ENCODE assay signal across 8 cellular contexts in genomic region chr1:27725374-27726172, GRCh38. TPM values are rescaled to one million over a fixed set of nuclear protein-coding genes. Genes with fewer than 3 reads are reported as not detected.
DNase-seq lines count a peak whose midpoint lies in the region; ATAC-seq and TF ChIP-seq lines count a peak whose summit lies in the region.

Gene FAM76A, plus strand, starts transcription at chr1:27725961. Its CDS starts 120 bp downstream, at chr1:27726081.

- no peaks in the 10 kb centered on the region for H3K9me3 Mint-ChIP-seq in CD4-positive, alpha-beta memory T cell

- peak in 1 of 2 donors; percentile 24 for TF ChIP-seq RAD21 in liver (IDR thresholded peaks at IDR 0.05)

- H3K4me1 Mint-ChIP-seq in CD4-positive, alpha-beta memory T cell, result peaks cover 11 to 38% (median 24%) of the 10 kb centered on the region in 4 donors

- no peaks in the 10 kb centered on the region for H3K27me3 ChIP-seq in CD4-positive, alpha-beta memory T cell (ENCODE audit: insufficient read depth, low read length)
- H3K27me3 ChIP-seq in liver (ENCODE audit: control insufficient read depth in 4 of 4, insufficient read depth in 4 of 4, low read length in 3 of 4), result no peaks in the 10 kb centered on the region

- peaks cover 13% of the 10 kb centered on the region for H3K36me3 ChIP-seq in CD4-positive, alpha-beta memory T cell (ENCODE audit: insufficient read depth, low read length)
- H3K36me3 ChIP-seq in liver (ENCODE audit: control insufficient read depth in 4 of 4, insufficient read depth in 3 of 4, low read depth in 1 of 4, low read length in 3 of 4), result peaks cover 0 to 6% (median 1%) of the 10 kb centered on the region in 4 donors

- peak within 1 kb of the TSS; percentile 90 for H3K27ac ChIP-seq in CD4-positive, alpha-beta memory T cell (ENCODE audit: low read depth, low read length)
- H3K27ac ChIP-seq in liver (ENCODE audit: low read depth in 1 of 2, low read length in 2 of 2), result peak within 1 kb of the TSS; percentile 77 to 85

- peak within 1 kb of the TSS; percentile 83 to 91 (median 88) for H3K4me3 Mint-ChIP-seq in CD4-positive, alpha-beta memory T cell

- H3K9me3 ChIP-seq in CD4-positive, alpha-beta memory T cell (ENCODE audit: control insufficient read depth in 1 of 2, low read length in 2 of 2), result no peaks in the 10 kb centered on the region
- H3K9me3 ChIP-seq in liver (ENCODE audit: control insufficient read depth in 4 of 4, low read length in 3 of 4), result no peaks in the 10 kb centered on the region

- peak; percentile 95 for ATAC-seq in GM19438 (IDR thresholded peaks at IDR 0.05; ENCODE audit: low read depth, unreplicated experiment)
- peak; percentile 67 for ATAC-seq in HG03575 (IDR thresholded peaks at IDR 0.05; ENCODE audit: extremely low read depth, insufficient number of reproducible peaks, low FRiP score, unreplicated experiment)

- H3K4me3 ChIP-seq in CD4-positive, alpha-beta memory T cell (ENCODE audit: low read length in 2 of 2), result peak within 1 kb of the TSS; percentile 38 to 91
- peak within 1 kb of the TSS; percentile 81 to 100 (median 91) for H3K4me3 ChIP-seq in liver (ENCODE audit: low read depth in 1 of 3, low read length in 3 of 3)

- WGBS in liver, result 3% methylated on average over 72 of the region's 72 CpGs

- POLR2A ChIA-PET in CD4-positive, alpha-beta memory T cell (lab: Charles Lee; ENCODE audit: partially characterized antibody), result interaction anchor here (0.6 to 2.1 kb wide), 31 partner anchors 9 to 1456 kb away, joined by 3 to 50 read pairs (median 4); partner anchors contain the start of genes AHDC1, EPB41, GPATCH3 and IFI6

- H3K27me3 Mint-ChIP-seq in CD4-positive, alpha-beta memory T cell, result no peaks in the 10 kb centered on the region

- peak; percentile 99 to 100 (median 99) for DNase-seq in CD4-positive, alpha-beta memory T cell
- DNase-seq in NCI-H82 (lab: John Stamatoyannopoulos, UW) (peak; percentile 100), dermis microvascular lymphatic vessel endothelial cell (ENCODE audit: low read depth in 2 of 2) (peak; percentile 98 to 99)
- peak; percentile 99 for DNase-seq in activated CD4-positive, alpha-beta T cell treated with anti-CD3 and anti-CD28 coated beads, Interleukin-2, amount 50 U/mL, for 48 hours
- DNase-seq in stimulated activated CD4-positive, alpha-beta T cell treated with anti-CD3 and anti-CD28 coated beads, Interleukin-4, amount 100 ng/mL, for 24 hours, result peak; percentile 99

- peak within 1 kb of the TSS; percentile 72 to 88 for H3K9ac ChIP-seq in liver (ENCODE audit: low read depth in 1 of 2, low read length in 2 of 2)

- peak within 1 kb of the TSS; percentile 96 to 100 (median 99) for H3K27ac Mint-ChIP-seq in CD4-positive, alpha-beta memory T cell

- H3K36me3 Mint-ChIP-seq in CD4-positive, alpha-beta memory T cell, result peaks cover 14 to 15% of the 10 kb centered on the region in 2 donors

- CTCF ChIA-PET in CD4-positive, alpha-beta memory T cell (lab: Charles Lee; ENCODE audit: partially characterized antibody), result interaction anchor here (0.6 to 2.7 kb wide), 17 partner anchors 10 to 225 kb away, joined by 3 to 23 read pairs (median 4); partner anchors contain the start of genes IFI6, PPP1R8 and STX12

- peak; percentile 34 for TF ChIP-seq CTCF in liver (IDR thresholded peaks at IDR 0.05; ENCODE audit: low read depth, low read length, missing input control)

- intact Hi-C loops in CD4-positive, alpha-beta memory T cell (cut with micrococcal nuclease), result loop anchor here (1.0 to 2.0 kb wide), 4 partner anchors 47 to 117 kb away; partner anchors contain the start of genes IFI6 and PPP1R8

- peaks cover 16% of the 10 kb centered on the region for H3K4me1 ChIP-seq in CD4-positive, alpha-beta memory T cell (ENCODE audit: insufficient read depth, low read length)
- H3K4me1 ChIP-seq in liver (ENCODE audit: control insufficient read depth in 4 of 4, insufficient read depth in 4 of 4, low read length in 3 of 4), result peaks cover 0 to 11% (median 8%) of the 10 kb centered on the region in 4 donors

TF ChIP-seq in liver, 16 proteins besides CTCF, POLR2A, EP300 and RAD21:
- no peak for TF ChIP-seq FOXA2 (IDR thresholded peaks at IDR 0.05)
- TF ChIP-seq RXRA (IDR thresholded peaks at IDR 0.05), result no peak
- peak; percentile 34 for TF ChIP-seq NR2F2 (IDR thresholded peaks at IDR 0.05)
- no peak for TF ChIP-seq JUND (IDR thresholded peaks at IDR 0.05)
- TF ChIP-seq MAX (IDR thresholded peaks at IDR 0.05), result peak; percentile 91
- peak; percentile 64 for TF ChIP-seq YY1 (IDR thresholded peaks at IDR 0.05)
- TF ChIP-seq, protein P1, sequence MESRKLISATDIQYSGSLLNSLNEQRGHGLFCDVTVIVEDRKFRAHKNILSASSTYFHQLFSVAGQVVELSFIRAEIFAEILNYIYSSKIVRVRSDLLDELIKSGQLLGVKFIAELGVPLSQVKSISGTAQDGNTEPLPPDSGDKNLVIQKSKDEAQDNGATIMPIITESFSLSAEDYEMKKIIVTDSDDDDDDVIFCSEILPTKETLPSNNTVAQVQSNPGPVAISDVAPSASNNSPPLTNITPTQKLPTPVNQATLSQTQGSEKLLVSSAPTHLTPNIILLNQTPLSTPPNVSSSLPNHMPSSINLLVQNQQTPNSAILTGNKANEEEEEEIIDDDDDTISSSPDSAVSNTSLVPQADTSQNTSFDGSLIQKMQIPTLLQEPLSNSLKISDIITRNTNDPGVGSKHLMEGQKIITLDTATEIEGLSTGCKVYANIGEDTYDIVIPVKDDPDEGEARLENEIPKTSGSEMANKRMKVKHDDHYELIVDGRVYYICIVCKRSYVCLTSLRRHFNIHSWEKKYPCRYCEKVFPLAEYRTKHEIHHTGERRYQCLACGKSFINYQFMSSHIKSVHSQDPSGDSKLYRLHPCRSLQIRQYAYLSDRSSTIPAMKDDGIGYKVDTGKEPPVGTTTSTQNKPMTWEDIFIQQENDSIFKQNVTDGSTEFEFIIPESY (IDR thresholded peaks at IDR 0.05), result peak; percentile 99
- peak in 1 of 2 donors; percentile 31 for TF ChIP-seq GABPA (IDR thresholded peaks at IDR 0.05 in 1 of 2, conservative IDR thresholded peaks at IDR 0.05 in 1 of 2)
- no peak for TF ChIP-seq HNF4G (IDR thresholded peaks at IDR 0.05)
- TF ChIP-seq, protein P2, sequence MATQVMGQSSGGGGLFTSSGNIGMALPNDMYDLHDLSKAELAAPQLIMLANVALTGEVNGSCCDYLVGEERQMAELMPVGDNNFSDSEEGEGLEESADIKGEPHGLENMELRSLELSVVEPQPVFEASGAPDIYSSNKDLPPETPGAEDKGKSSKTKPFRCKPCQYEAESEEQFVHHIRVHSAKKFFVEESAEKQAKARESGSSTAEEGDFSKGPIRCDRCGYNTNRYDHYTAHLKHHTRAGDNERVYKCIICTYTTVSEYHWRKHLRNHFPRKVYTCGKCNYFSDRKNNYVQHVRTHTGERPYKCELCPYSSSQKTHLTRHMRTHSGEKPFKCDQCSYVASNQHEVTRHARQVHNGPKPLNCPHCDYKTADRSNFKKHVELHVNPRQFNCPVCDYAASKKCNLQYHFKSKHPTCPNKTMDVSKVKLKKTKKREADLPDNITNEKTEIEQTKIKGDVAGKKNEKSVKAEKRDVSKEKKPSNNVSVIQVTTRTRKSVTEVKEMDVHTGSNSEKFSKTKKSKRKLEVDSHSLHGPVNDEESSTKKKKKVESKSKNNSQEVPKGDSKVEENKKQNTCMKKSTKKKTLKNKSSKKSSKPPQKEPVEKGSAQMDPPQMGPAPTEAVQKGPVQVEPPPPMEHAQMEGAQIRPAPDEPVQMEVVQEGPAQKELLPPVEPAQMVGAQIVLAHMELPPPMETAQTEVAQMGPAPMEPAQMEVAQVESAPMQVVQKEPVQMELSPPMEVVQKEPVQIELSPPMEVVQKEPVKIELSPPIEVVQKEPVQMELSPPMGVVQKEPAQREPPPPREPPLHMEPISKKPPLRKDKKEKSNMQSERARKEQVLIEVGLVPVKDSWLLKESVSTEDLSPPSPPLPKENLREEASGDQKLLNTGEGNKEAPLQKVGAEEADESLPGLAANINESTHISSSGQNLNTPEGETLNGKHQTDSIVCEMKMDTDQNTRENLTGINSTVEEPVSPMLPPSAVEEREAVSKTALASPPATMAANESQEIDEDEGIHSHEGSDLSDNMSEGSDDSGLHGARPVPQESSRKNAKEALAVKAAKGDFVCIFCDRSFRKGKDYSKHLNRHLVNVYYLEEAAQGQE (IDR thresholded peaks at IDR 0.05), result peak; percentile 32
- TF ChIP-seq TAF1 (conservative IDR thresholded peaks at IDR 0.05), result no peak
- no peak for TF ChIP-seq ATF3 (IDR thresholded peaks at IDR 0.05)
- TF ChIP-seq FOXA1 (IDR thresholded peaks at IDR 0.05), result no peak
- TF ChIP-seq EGR1 (IDR thresholded peaks at IDR 0.05; ENCODE audit: low read depth in 2 of 2), result peak; percentile 33 to 35
- TF ChIP-seq SP1 (IDR thresholded peaks at IDR 0.05), result peak; percentile 81
- TF ChIP-seq HNF4A (conservative IDR thresholded peaks at IDR 0.05), result peak in 1 of 2 donors; percentile 8

RNA-seq across cellular contexts. Expression of gene FAM76A, which starts in this region (rescaled TPM):
- total RNA-seq in CD4-positive, alpha-beta memory T cell, result 10 to 100 TPM; 22.8 to 26.0 TPM
- 10 to 100 TPM in 1 of 2 donors, 1 to 10 TPM in 1; 3.1 to 10.3 TPM for polyA plus RNA-seq in CD4-positive, alpha-beta memory T cell
- total RNA-seq in dermis microvascular lymphatic vessel endothelial cell (6.2 and 9.7 TPM in 2 replicates), liver (1 to 10 TPM; 4.3 to 7.4 TPM)
- polyA plus RNA-seq in liver, result 1 to 10 TPM; 1.7 to 5.6 TPM

Comparison
In these comparisons a context has a peak if more than half of its experiments do, and no peak if none do; other contexts are left out.
1. Peak in every context shown above with its lines: DNase-seq, ATAC-seq, H3K4me3 ChIP-seq and H3K27ac ChIP-seq.